In genomic region chr1:22763479-22764200, GRCh38 we compare ENCODE assay signal across 22 cellular contexts. TPM values are rescaled to one million over a fixed set of nuclear protein-coding genes. Genes with fewer than 3 reads are reported as not detected.
DNase-seq lines count a peak whose midpoint lies in the region; ATAC-seq, FAIRE-seq and TF ChIP-seq lines count a peak whose summit lies in the region.
"Had no signal": no experiment of that assay in that cellular context is flagged by ENCODE, and none has a peak within 500 bp of the region (broad histone marks: within the 10 kb centered on the region; RNA-seq: fewer than 3 reads in every experiment).

No MANE protein-coding gene starts in this region.

- POLR2A ChIA-PET in HepG2 (lab: Yijun Ruan, JAX), result no interaction called here
- POLR2A ChIA-PET in H1 (lab: Charles Lee; ENCODE audit: partially characterized antibody), result no interaction called here

- no peaks in the 10 kb centered on the region for H3K4me1 Mint-ChIP-seq in type B pancreatic cell (ENCODE audit: unreplicated experiment)
- H3K4me1 Mint-ChIP-seq: naive thymus-derived CD4-positive, alpha-beta T cell; WTC11 had no signal

- no peak for TF ChIP-seq CTCF in HepG2 (CRISPR knock-in tag; IDR thresholded peaks at IDR 0.05)
- TF ChIP-seq CTCF in right lobe of liver (IDR thresholded peaks at IDR 0.05), result no peak
- no peak for TF ChIP-seq CTCF in H1 (IDR thresholded peaks at IDR 0.05; ENCODE audit: control extremely low read depth in 1 of 3, insufficient read depth in 1 of 3, low read depth in 1 of 3, low read length in 3 of 3)
- no peak for TF ChIP-seq CTCF in type B pancreatic cell (conservative IDR thresholded peaks at IDR 0.05)

- no peak for TF ChIP-seq POLR2A in HepG2 (IDR thresholded peaks at IDR 0.05; ENCODE audit: insufficient read depth in 1 of 2, low read depth in 2 of 2, low read length in 2 of 2)
- no peak for TF ChIP-seq POLR2A in right lobe of liver (IDR thresholded peaks at IDR 0.05)
- no peak for TF ChIP-seq POLR2A in H1 (IDR thresholded peaks at IDR 0.05; ENCODE audit: control extremely low read depth in 1 of 2, low read depth in 2 of 2, low read length in 2 of 2)

- CTCF ChIA-PET in HepG2 (lab: Yijun Ruan, JAX; ENCODE audit: low intra/inter-chr PET ratio, low total read pairs), result no interaction called here
- CTCF ChIA-PET in H1 (lab: Charles Lee; ENCODE audit: partially characterized antibody), result interaction anchor here (0.7 kb wide), 1 partner anchor 54 kb away, joined by 3 read pairs; no protein-coding TSS in a partner anchor

- H3K27me3 ChIP-seq in HepG2 (ENCODE audit: control insufficient read depth in 1 of 2, insufficient read depth in 2 of 2, low read length in 2 of 2), result no peaks in the 10 kb centered on the region
- no peaks in the 10 kb centered on the region for H3K27me3 ChIP-seq in right lobe of liver
- no peaks in the 10 kb centered on the region; a peak in 1 of 7 replicates for H3K27me3 ChIP-seq in H1 (replicated peaks in 1 of 4; ENCODE audit: control insufficient read depth in 3 of 4, extremely low read depth in 1 of 4, insufficient read depth in 3 of 4, low read length in 3 of 4)
- H3K27me3 ChIP-seq: BLaER1, gastrocnemius medialis had no signal

- H3K27me3 Mint-ChIP-seq in type B pancreatic cell, result no peaks in the 10 kb centered on the region

- H3K4me1 ChIP-seq in HepG2 (ENCODE audit: insufficient read depth, low read length) (no peaks in the 10 kb centered on the region), right lobe of liver (no peaks in the 10 kb centered on the region), H1 (replicated peaks in 1 of 4; ENCODE audit: control insufficient read depth in 3 of 4, insufficient read depth in 4 of 4, low read length in 3 of 4) (no peaks in the 10 kb centered on the region; a peak in 2 of 7 replicates)
- H3K4me1 ChIP-seq: BLaER1, gastrocnemius medialis, lower lobe of right lung, psoas muscle had no signal

- H3K18ac ChIP-seq in H1 (ENCODE audit: extremely low read depth, low read length), result no peak overlapping the region

- H2BK20ac ChIP-seq in H1 (ENCODE audit: low read length), result no peak overlapping the region

- H3K79me2 ChIP-seq in HepG2 (ENCODE audit: insufficient read depth, low read length), result no peaks in the 10 kb centered on the region
- H3K79me2 ChIP-seq in H1 (ENCODE audit: control insufficient read depth in 1 of 2, insufficient read depth in 2 of 2, low read length in 2 of 2), result no peaks in the 10 kb centered on the region

- H3K36me3 ChIP-seq in HepG2 (replicated peaks in 1 of 2; ENCODE audit: control insufficient read depth in 1 of 2, insufficient read depth in 2 of 2, low read length in 2 of 2) (no peaks in the 10 kb centered on the region), right lobe of liver (no peaks in the 10 kb centered on the region), H1 (ENCODE audit: control insufficient read depth in 2 of 4, insufficient read depth in 4 of 4, low read length in 3 of 4) (no peaks in the 10 kb centered on the region)
- H3K36me3 ChIP-seq: BLaER1, gastrocnemius medialis, lower lobe of right lung had no signal

- no peak overlapping the region for H2AK5ac ChIP-seq in H1 (ENCODE audit: low read depth, low read length)

- H3K4me3 ChIP-seq in HepG2 (replicated peaks in 1 of 3; ENCODE audit: insufficient read depth in 1 of 3, low read depth in 2 of 3, low read length in 3 of 3) (no peak overlapping the region), right lobe of liver (no peak overlapping the region), H1 (ENCODE audit: extremely low read depth in 1 of 4, insufficient read depth in 2 of 4, low read depth in 3 of 4, low read length in 4 of 4) (no peak overlapping the region)
- H3K4me3 ChIP-seq: BLaER1, gastrocnemius medialis, lower lobe of right lung, psoas muscle had no signal

- H4K20me1 ChIP-seq in HepG2 (ENCODE audit: insufficient read depth, low read length) (no peaks in the 10 kb centered on the region), H1 (replicated peaks in 1 of 2; ENCODE audit: control insufficient read depth in 1 of 2, insufficient read depth in 2 of 2, low read length in 2 of 2) (peaks cover 0 to 2% of the 10 kb centered on the region in 2 experiments)
- H4K20me1 ChIP-seq: BLaER1 had no signal

- ATAC-seq in HepG2 (no peak), right lobe of liver (no peak), HG02884 (IDR thresholded peaks at IDR 0.05; ENCODE audit: unreplicated experiment) (peak; percentile 48)
- ATAC-seq: gastrocnemius medialis; lower lobe of right lung; naive thymus-derived CD4-positive, alpha-beta T cell; psoas muscle; WTC11 had no signal

- no peak overlapping the region; the same call in 1 of the 2 replicates for H4K8ac ChIP-seq in H1 (ENCODE audit: extremely low read depth, insufficient read depth, low read length)

- no peak overlapping the region for H3K27ac Mint-ChIP-seq in type B pancreatic cell
- H3K27ac Mint-ChIP-seq: naive thymus-derived CD4-positive, alpha-beta T cell; WTC11 had no signal

- intact Hi-C loops in HepG2 (cut with micrococcal nuclease; ENCODE audit: unreplicated experiment), result no loop called here
- intact Hi-C loops in right lobe of liver (cut with DNase I), result no loop called here

- no peak overlapping the region for H3K14ac ChIP-seq in H1 (ENCODE audit: insufficient read length)

- H2BK15ac ChIP-seq in H1 (ENCODE audit: low read length), result 0 out of 2 replicates have a peak overlapping the region, but pooled peaks have one; percentile 61

- H2BK120ac ChIP-seq in H1 (replicated peaks; ENCODE audit: low read depth, low read length), result no peak overlapping the region

- FAIRE-seq in HepG2 (lab: Jason Lieb, UNC) (no peak), H1 (lab: Jason Lieb, UNC) (no peak)
- FAIRE-seq: endothelial cell of umbilical vein had no signal

- no peak overlapping the region for H4K5ac ChIP-seq in H1 (ENCODE audit: insufficient read length, low read depth, low read length)

- no peak overlapping the region for H2BK5ac ChIP-seq in H1 (ENCODE audit: low read depth, low read length)

- 20% methylated on average over 11 of the region's 11 CpGs for WGBS in HepG2 (ENCODE audit: low lambda C conversion rate)
- 73% methylated on average over 7 of the region's 11 CpGs for whole genome bisulfite sequencing in right lobe of liver (ENCODE audit: insufficient coverage, low coverage, low lambda C conversion rate, missing lambda C conversion rate)
- WGBS in H1 (ENCODE audit: extremely low coverage in 1 of 2, insufficient coverage in 1 of 2, insufficient read length in 1 of 2, insufficient replicate concordance in 2 of 2, low coverage in 1 of 2, low lambda C conversion rate in 2 of 2, missing lambda C conversion rate in 1 of 2), 2 experiments, result 88% methylated on average over 11 of the region's 11 CpGs; no CpG with 5 or more reads in 1 of the 2 experiments

- H3K27ac ChIP-seq in HepG2 (ENCODE audit: extremely low read length, insufficient read depth, low read length), result no peak overlapping the region
- H3K27ac ChIP-seq in right lobe of liver, result no peak overlapping the region
- H3K27ac ChIP-seq in H1 (ENCODE audit: low read depth, low read length), result no peak overlapping the region
- H3K27ac ChIP-seq in substantia nigra (ENCODE audit: low read depth, low read length, poor library complexity, severe bottlenecking), result peak overlapping the region; percentile 84
- H3K27ac ChIP-seq: BLaER1, gastrocnemius medialis, HL-60, lower lobe of right lung, psoas muscle had no signal

- H2BK12ac ChIP-seq in H1 (ENCODE audit: low read depth, low read length), result no peak overlapping the region

- no peak overlapping the region for H3K4ac ChIP-seq in H1 (replicated peaks; ENCODE audit: insufficient read length, low read depth, low read length)

- peaks cover 2% of the 10 kb centered on the region; the same call in 1 of the 2 replicates for H3K23me2 ChIP-seq in H1 (ENCODE audit: low read depth, low read length)

- H3K4me2 ChIP-seq in HepG2 (ENCODE audit: low read depth, low read length), result no peak overlapping the region
- H3K4me2 ChIP-seq in H1 (ENCODE audit: insufficient read depth in 1 of 2, low read depth in 2 of 2, low read length in 2 of 2), result no peak overlapping the region
- H3K4me2 ChIP-seq: BLaER1 had no signal

- in situ Hi-C loops in HepG2 (cut with HindIII; ENCODE audit: extremely low pct_ligation_motif_present, low pct_unique_long_range_greater_than_20kb), result no loop called here

- DNase-seq in HepG2 (ENCODE audit: low spot score) (no peak), right lobe of liver (no peak), H1 (ENCODE audit: low read depth in 1 of 2, low spot score in 2 of 2) (no peak), substantia nigra (lab: John Stamatoyannopoulos, UW) (no peak), SHP77 treated with DMSO at 0.1 percent for 48 hours (lab: John Stamatoyannopoulos, UW) (no peak), dedifferentiated amniotic fluid mesenchymal stem cell (ENCODE audit: extremely low spot score) (no peak), type B pancreatic cell (ENCODE audit: extremely low spot score, unreplicated experiment) (no peak)
- DNase-seq: 8988T; activated gamma-delta T cell treated with Interleukin-2 at 50 U/mL for 16 hours; anterior cingulate cortex; DMS153; gastrocnemius medialis; lower lobe of right lung; naive thymus-derived CD4-positive, alpha-beta T cell; psoas muscle; stimulated activated CD4-positive, alpha-beta T cell treated with anti-CD3 and anti-CD28 coated beads, Interleukin-12 subunit alpha, Interleukin-12 subunit beta, amount 100 ng/mL, for 4 hours; stimulated activated naive CD4-positive, alpha-beta T cell treated with Interleukin-2 at 50 U/mL for 16 hours had no signal

- H3K4me3 Mint-ChIP-seq in type B pancreatic cell, result no peak overlapping the region
- H3K4me3 Mint-ChIP-seq: naive thymus-derived CD4-positive, alpha-beta T cell; WTC11 had no signal

- no peak overlapping the region for H3K23ac ChIP-seq in H1 (ENCODE audit: insufficient read length)

- TF ChIP-seq RAD21 in HepG2 (CRISPR knock-in tag; IDR thresholded peaks at IDR 0.05) (no peak), H1 (IDR thresholded peaks at IDR 0.05 in 1 of 2, conservative IDR thresholded peaks at IDR 0.05 in 1 of 2; ENCODE audit: low read depth in 2 of 2, low read length in 2 of 2) (no peak)

- H2AFZ ChIP-seq in HepG2 (ENCODE audit: low read length) (no peak overlapping the region), H1 (ENCODE audit: low read length) (no peak overlapping the region)

- peaks cover 3% of the 10 kb centered on the region; the same call in 1 of the 2 replicates for H3K79me1 ChIP-seq in H1 (ENCODE audit: low read depth, low read length)

- no peak overlapping the region for H4K91ac ChIP-seq in H1 (replicated peaks; ENCODE audit: insufficient read length, low read length)

- H3K56ac ChIP-seq in H1 (replicated peaks; ENCODE audit: insufficient read length, low read depth, low read length), result no peak overlapping the region

- H3K9me3 ChIP-seq in HepG2 (ENCODE audit: low read length) (no peaks in the 10 kb centered on the region), right lobe of liver (no peaks in the 10 kb centered on the region), H1 (ENCODE audit: insufficient read depth in 2 of 2, low read depth in 1 of 2, low read length in 1 of 2) (no peaks in the 10 kb centered on the region)
- H3K9me3 ChIP-seq: BLaER1, gastrocnemius medialis, lower lobe of right lung, psoas muscle had no signal

- no peaks in the 10 kb centered on the region for H3K9me3 Mint-ChIP-seq in type B pancreatic cell
- H3K9me3 Mint-ChIP-seq: naive thymus-derived CD4-positive, alpha-beta T cell; WTC11 had no signal

- H3K9ac ChIP-seq in HepG2 (ENCODE audit: insufficient read depth, low read depth, low read length) (no peak overlapping the region), H1 (replicated peaks in 1 of 4; ENCODE audit: extremely low read depth in 1 of 4, low read depth in 3 of 4, low read length in 3 of 4) (no peak overlapping the region)
- H3K9ac ChIP-seq: BLaER1 had no signal

- BruUV-seq in HepG2 (replicated peaks; lab: Mats Ljungman, UMichigan), result no TSS peak

- TF ChIP-seq EP300 in HepG2 (IDR thresholded peaks at IDR 0.05; ENCODE audit: low read depth in 2 of 2, low read length in 2 of 2) (no peak), HepG2 (CRISPR knock-in tag; IDR thresholded peaks at IDR 0.05; ENCODE audit: borderline replicate concordance) (no peak), H1 (IDR thresholded peaks at IDR 0.05; ENCODE audit: borderline replicate concordance in 1 of 2, low read depth in 2 of 2, low read length in 2 of 2) (no peak)

- H3K36me3 Mint-ChIP-seq in type B pancreatic cell, result no peaks in the 10 kb centered on the region
- H3K36me3 Mint-ChIP-seq: naive thymus-derived CD4-positive, alpha-beta T cell; WTC11 had no signal

RNA-seq across cellular contexts. Expression of gene EPHB2, which starts 53.0 kb away (rescaled TPM):
- total RNA-seq in HepG2 (2016; rRNA removed; fragmentation: Illumina TruSeq; extraction: Trizol) (0.11 TPM in 1 of 2 replicates, not detected in the other), right lobe of liver (1 to 10 TPM in 2 of 6 experiments, under 1 TPM in 4; 0.24 to 1.8 (median 0.62) TPM), type B pancreatic cell (ENCODE audit: low replicate concordance) (40.3 and 44.6 TPM in 2 replicates)
- not detected in 2 replicates for total RNA-seq in HepG2 (2016; cell fraction: cytosol; rRNA removed; fragmentation: Illumina TruSeq; extraction: Trizol; ENCODE audit: low read depth)
- not detected in 2 replicates for total RNA-seq in HepG2 (2016; cell fraction: insoluble cytoplasmic fraction; rRNA removed; fragmentation: Illumina TruSeq; extraction: Trizol)
- total RNA-seq in HepG2 (2016; cell fraction: membrane; rRNA removed; fragmentation: Illumina TruSeq; extraction: Trizol), result 0.06 TPM in 1 of 2 replicates, not detected in the other
- not detected in 2 replicates for total RNA-seq in HepG2 (2016; cell fraction: nucleus; rRNA removed; fragmentation: Illumina TruSeq; extraction: Trizol)
- polyA plus RNA-seq in HepG2 (2011; rRNA removed) (0.03 TPM in 2 replicates), H1 (2011; rRNA removed) (15.8 and 23.8 TPM in 2 replicates)
- polyA plus RNA-seq in HepG2 (2011; cell fraction: cytosol; rRNA removed), result not detected in 2 replicates
- 0.03 TPM in 1 of 2 replicates, not detected in the other for polyA plus RNA-seq in HepG2 (2011; cell fraction: nucleus; rRNA removed)
- not detected in 2 replicates for polyA plus RNA-seq in HepG2 (2012)
- not detected in 2 replicates for polyA plus RNA-seq in HepG2 (2016; cell fraction: cytosol; fragmentation: Illumina TruSeq; extraction: Trizol; ENCODE audit: low read depth)
- not detected in 2 replicates for polyA plus RNA-seq in HepG2 (2016; cell fraction: insoluble cytoplasmic fraction; fragmentation: Illumina TruSeq; extraction: Trizol; ENCODE audit: low read depth)
- polyA plus RNA-seq in HepG2 (2016; cell fraction: membrane; fragmentation: Illumina TruSeq; extraction: Trizol; ENCODE audit: low read depth), result not detected in 2 replicates
- polyA plus RNA-seq in HepG2 (2016; cell fraction: nucleus; fragmentation: Illumina TruSeq; extraction: Trizol; ENCODE audit: insufficient read depth, low read depth), result not detected in 2 replicates
- polyA minus RNA-seq in HepG2 (2011; rRNA and poly(A)+ RNA removed; ENCODE audit: low replicate concordance), result 0.78 and 4.6 TPM in 2 replicates
- not detected in 2 replicates for polyA minus RNA-seq in HepG2 (2011; cell fraction: cytosol; rRNA and poly(A)+ RNA removed)
- polyA minus RNA-seq in HepG2 (2011; cell fraction: nucleus; rRNA and poly(A)+ RNA removed), result not detected in 2 replicates
- total RNA-seq in H1 (2021; fragmentation: NEBNext Ultra II Directional; extraction: Animal tissue kit (Norgen Biotek cat#: 25700)), result 15.7 and 17.2 TPM in 2 replicates
- 10.4 TPM for polyA plus RNA-seq in H1 (2011; cell fraction: cytosol; rRNA removed)
- 15.7 TPM for polyA plus RNA-seq in H1 (2011; cell fraction: nucleus; rRNA removed)
- polyA plus RNA-seq in H1 (2012, experiment 1 of 2), result 7.6 to 17.8 TPM (median 13.6 TPM) in 4 replicates
- 8.3 TPM for polyA plus RNA-seq in H1 (2012, experiment 2 of 2)
- polyA plus RNA-seq in H1 (2013, experiment 1 of 2), result 15.2 TPM
- 16.6 TPM for polyA plus RNA-seq in H1 (2013, experiment 2 of 2)
- polyA minus RNA-seq in H1 (2011; rRNA and poly(A)+ RNA removed), result 22.7 and 23.1 TPM in 2 replicates
- 16.6 TPM for polyA minus RNA-seq in H1 (2011; cell fraction: cytosol; rRNA and poly(A)+ RNA removed)
- polyA minus RNA-seq in H1 (2011; cell fraction: nucleus; rRNA and poly(A)+ RNA removed), result 15.3 TPM
- polyA plus RNA-seq: naive thymus-derived CD4-positive, alpha-beta T cell had no signal
